Comparison of ENCODE assay signal across 29 cellular contexts in the genomic region with DNA sequence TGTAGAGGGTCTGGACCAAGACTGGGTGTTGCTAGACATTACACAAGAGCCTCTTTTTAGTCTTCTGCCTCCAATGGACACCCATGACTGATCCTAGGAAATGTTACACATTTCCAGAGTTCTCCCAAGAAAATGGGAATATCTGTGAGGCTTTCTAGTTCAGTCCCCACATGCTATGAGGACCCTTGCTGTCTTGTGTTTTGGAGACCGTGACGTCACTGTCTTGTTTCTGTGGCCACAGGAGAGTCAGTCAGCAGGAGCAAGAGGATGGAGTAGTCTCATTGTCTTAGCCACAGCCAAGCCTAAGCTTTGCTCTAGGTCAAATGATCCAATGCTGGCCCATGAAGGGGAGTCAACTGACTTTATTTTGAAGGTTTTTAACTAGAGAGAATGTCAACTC.
"Had no signal": no experiment of that assay in that cellular context is flagged by ENCODE, and none has a peak within 500 bp of the region (broad histone marks: within the 10 kb centered on the region; RNA-seq: fewer than 3 reads in every experiment).

No MANE protein-coding gene starts in this region.

- H3K4me3 ChIP-seq: stomach, suprapubic skin, testis, thoracic aorta, thyroid gland, tibial artery, tibial nerve, transverse colon, upper lobe of left lung, upper lobe of right lung, uterus, vagina had no signal

- H3K9me3 ChIP-seq: testis, thoracic aorta, thyroid gland, tibial artery, tibial nerve, transverse colon, upper lobe of left lung, upper lobe of right lung, uterus, vagina had no signal

- H3K36me3 Mint-ChIP-seq: stimulated activated effector memory CD8-positive, alpha-beta T cell treated with anti-CD3 and anti-CD28 coated beads, Interleukin-12 subunit alpha, Interleukin-12 subunit beta, amount 100 ng/mL, for 72 hours; stimulated activated memory B cell treated with anti-CD40 and anti-IgM and Interleukin-4, amounts not matched to agents 10 μg/mL and 1 μg/mL and 100 μg/mL, for 72 hours; stimulated activated naive B cell treated with anti-CD40 and anti-IgM and Interleukin-4, amounts not matched to agents 10 μg/mL and 1 μg/mL and 100 μg/mL, for 72 hours; type B pancreatic cell had no signal

- DNase-seq: stimulated activated CD4-positive, alpha-beta T cell treated with anti-CD3 and anti-CD28 coated beads, Interleukin-2, amount 100 ng/mL, for 48 hours; stimulated activated CD4-positive, alpha-beta T cell treated with anti-CD3 and anti-CD28 coated beads, Interleukin-4, amount 100 ng/mL, for 1 hour; stimulated activated CD4-positive, alpha-beta T cell treated with anti-CD3 and anti-CD28 coated beads, Interleukin-4, amount 100 ng/mL, for 24 hours; stimulated activated CD4-positive, alpha-beta T cell treated with anti-CD3 and anti-CD28 coated beads, Interleukin-4, amount 100 ng/mL, for 4 hours; stimulated activated CD8-positive, alpha-beta memory T cell treated with anti-CD3 and anti-CD28 coated beads, Interleukin-4, amount 100 ng/mL, for 48 hours; stimulated activated naive B cell treated with anti-CD40 and anti-IgM and Interleukin-4, amounts not matched to agents 10 μg/mL and 1 μg/mL and 100 μg/mL, for 72 hours; stimulated activated naive CD4-positive, alpha-beta T cell; stimulated activated naive CD4-positive, alpha-beta T cell treated with Interleukin-2 at 50 U/mL for 16 hours; stimulated activated naive CD8-positive, alpha-beta T cell treated with anti-CD3 and anti-CD28 coated beads, Interleukin-15, amount 100 ng/mL, for 72 hours; stimulated activated naive CD8-positive, alpha-beta T cell treated with anti-CD3 and anti-CD28 coated beads, Interleukin-15, Interleukin-2, amounts not matched to agents 100 U/mL and 50 U/mL, for 24 hours; stomach; substantia nigra; testis; thyroid gland; tibial artery; transverse colon; trophoblast cell; upper lobe of left lung; upper lobe of right lung; uterus had no signal

- H3K27ac ChIP-seq: stomach, suprapubic skin, testis, thoracic aorta, thyroid gland, tibial artery, tibial nerve, transverse colon, upper lobe of left lung, upper lobe of right lung, uterus, vagina had no signal

- H3K27me3 ChIP-seq: stomach, suprapubic skin, testis, thyroid gland, tibial artery, tibial nerve, transverse colon, upper lobe of left lung, upper lobe of right lung, uterus, vagina had no signal

- H3K27ac Mint-ChIP-seq: stimulated activated effector memory CD8-positive, alpha-beta T cell treated with anti-CD3 and anti-CD28 coated beads, Interleukin-12 subunit alpha, Interleukin-12 subunit beta, amount 100 ng/mL, for 72 hours; stimulated activated memory B cell treated with anti-CD40 and anti-IgM and Interleukin-4, amounts not matched to agents 10 μg/mL and 1 μg/mL and 100 μg/mL, for 72 hours; stimulated activated naive B cell treated with anti-CD40 and anti-IgM and Interleukin-4, amounts not matched to agents 10 μg/mL and 1 μg/mL and 100 μg/mL, for 72 hours; stimulated activated naive CD8-positive, alpha-beta T cell treated with anti-CD3 and anti-CD28 coated beads, Interleukin-15, amount 100 ng/mL, for 72 hours; stimulated activated naive CD8-positive, alpha-beta T cell treated with anti-CD3 and anti-CD28 coated beads, Interleukin-15, Interleukin-2, amounts not matched to agents 100 ng/mL and 50 ng/mL, for 24 hours; type B pancreatic cell had no signal

- H3K4me3 Mint-ChIP-seq: stimulated activated effector memory CD8-positive, alpha-beta T cell treated with anti-CD3 and anti-CD28 coated beads, Interleukin-12 subunit alpha, Interleukin-12 subunit beta, amount 100 ng/mL, for 72 hours; stimulated activated memory B cell treated with anti-CD40 and anti-IgM and Interleukin-4, amounts not matched to agents 10 μg/mL and 1 μg/mL and 100 μg/mL, for 72 hours; stimulated activated naive B cell treated with anti-CD40 and anti-IgM and Interleukin-4, amounts not matched to agents 10 μg/mL and 1 μg/mL and 100 μg/mL, for 72 hours; stimulated activated naive CD8-positive, alpha-beta T cell treated with anti-CD3 and anti-CD28 coated beads, Interleukin-15, amount 100 ng/mL, for 72 hours; stimulated activated naive CD8-positive, alpha-beta T cell treated with anti-CD3 and anti-CD28 coated beads, Interleukin-15, Interleukin-2, amounts not matched to agents 100 ng/mL and 50 ng/mL, for 24 hours; type B pancreatic cell had no signal

- H3K4me1 ChIP-seq: stomach, suprapubic skin, testis, thyroid gland, tibial artery, tibial nerve, transverse colon, upper lobe of left lung, upper lobe of right lung, uterus, vagina had no signal

- H3K27me3 Mint-ChIP-seq: stimulated activated memory B cell treated with anti-CD40 and anti-IgM and Interleukin-4, amounts not matched to agents 10 μg/mL and 1 μg/mL and 100 μg/mL, for 72 hours; stimulated activated naive B cell treated with anti-CD40 and anti-IgM and Interleukin-4, amounts not matched to agents 10 μg/mL and 1 μg/mL and 100 μg/mL, for 72 hours; stimulated activated naive CD8-positive, alpha-beta T cell treated with anti-CD3 and anti-CD28 coated beads, Interleukin-15, amount 100 ng/mL, for 72 hours; stimulated activated naive CD8-positive, alpha-beta T cell treated with anti-CD3 and anti-CD28 coated beads, Interleukin-15, Interleukin-2, amounts not matched to agents 100 ng/mL and 50 ng/mL, for 24 hours had no signal

- FAIRE-seq: urothelium cell line had no signal

- H3K4me1 Mint-ChIP-seq: stimulated activated effector memory CD8-positive, alpha-beta T cell treated with anti-CD3 and anti-CD28 coated beads, Interleukin-12 subunit alpha, Interleukin-12 subunit beta, amount 100 ng/mL, for 72 hours; stimulated activated memory B cell treated with anti-CD40 and anti-IgM and Interleukin-4, amounts not matched to agents 10 μg/mL and 1 μg/mL and 100 μg/mL, for 72 hours; stimulated activated naive B cell treated with anti-CD40 and anti-IgM and Interleukin-4, amounts not matched to agents 10 μg/mL and 1 μg/mL and 100 μg/mL, for 72 hours; stimulated activated naive CD8-positive, alpha-beta T cell treated with anti-CD3 and anti-CD28 coated beads, Interleukin-15, amount 100 ng/mL, for 72 hours had no signal

- ATAC-seq: stimulated activated effector memory CD8-positive, alpha-beta T cell treated with anti-CD3 and anti-CD28 coated beads, Interleukin-12 subunit alpha, Interleukin-12 subunit beta, amount 100 ng/mL, for 72 hours; stimulated activated memory B cell treated with anti-CD40 and anti-IgM and Interleukin-4, amounts not matched to agents 10 μg/mL and 1 μg/mL and 100 μg/mL, for 72 hours; stimulated activated naive B cell treated with anti-CD40 and anti-IgM and Interleukin-4, amounts not matched to agents 10 μg/mL and 1 μg/mL and 100 μg/mL, for 72 hours; stimulated activated naive CD8-positive, alpha-beta T cell treated with anti-CD3 and anti-CD28 coated beads, Interleukin-15, amount 100 ng/mL, for 72 hours; stimulated activated naive CD8-positive, alpha-beta T cell treated with anti-CD3 and anti-CD28 coated beads, Interleukin-15, Interleukin-2, amounts not matched to agents 100 U/mL and 50 U/mL, for 24 hours; upper lobe of right lung had no signal

- H3K36me3 ChIP-seq: stomach, suprapubic skin, thoracic aorta, thyroid gland, tibial artery, tibial nerve, transverse colon, upper lobe of left lung, upper lobe of right lung, uterus, vagina had no signal
